ENCODE assay signal across 1 cellular context in the genomic region with DNA sequence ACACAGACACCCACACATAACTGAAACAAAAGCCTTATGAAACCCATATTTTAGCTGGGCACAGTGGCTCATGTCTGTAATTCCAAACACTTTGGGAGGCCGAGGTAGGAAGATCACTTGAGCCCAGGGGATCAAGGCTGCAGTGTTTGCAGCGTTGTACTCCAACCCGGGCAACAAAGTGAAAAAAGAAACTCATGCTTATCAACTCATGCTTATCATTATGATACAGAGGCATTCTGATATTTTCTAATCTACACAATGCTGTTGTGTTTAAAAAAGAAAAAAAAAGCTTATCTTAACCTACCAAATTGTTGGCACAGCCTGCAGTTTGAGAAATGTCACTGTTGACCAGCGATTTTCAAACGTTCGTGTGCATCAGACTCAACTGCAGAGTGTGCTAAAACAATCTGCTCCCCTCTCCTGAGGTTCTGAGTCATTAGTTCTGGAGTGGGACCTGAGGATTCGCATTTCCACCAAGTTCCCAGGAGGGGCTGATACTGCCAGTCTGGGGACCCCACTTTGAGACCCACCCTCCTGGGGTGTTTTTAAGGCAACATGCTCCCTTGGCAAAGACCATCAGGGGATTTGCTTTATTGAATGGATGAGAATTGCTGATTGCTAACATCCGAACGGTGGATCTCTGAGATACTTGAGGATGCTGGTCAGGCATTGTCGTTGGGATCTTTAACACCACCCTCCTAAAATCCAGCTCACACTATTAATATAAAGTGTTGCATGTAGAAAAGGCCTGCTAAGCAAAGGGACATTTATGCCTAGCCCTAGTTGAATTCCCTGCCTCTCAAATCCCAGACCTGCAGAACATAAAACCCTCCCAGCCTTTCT.
TF ChIP-seq lines count a peak whose summit lies in the region.

No MANE protein-coding gene starts in this region.

TF ChIP-seq in K562, 482 proteins besides CTCF, POLR2A, EP300 and RAD21 (continued from another document and continues in another):
- TF ChIP-seq, protein P1, sequence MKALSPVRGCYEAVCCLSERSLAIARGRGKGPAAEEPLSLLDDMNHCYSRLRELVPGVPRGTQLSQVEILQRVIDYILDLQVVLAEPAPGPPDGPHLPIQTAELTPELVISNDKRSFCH (CRISPR knock-in tag; IDR thresholded peaks at IDR 0.05): no peak
- TF ChIP-seq, protein P1 (tag; IDR thresholded peaks at IDR 0.05): peak; percentile 74
- TF ChIP-seq ZNF224 (CRISPR knock-in tag; IDR thresholded peaks at IDR 0.05): no peak
- TF ChIP-seq ZNF239 (CRISPR knock-in tag; IDR thresholded peaks at IDR 0.05): peak; percentile 48; the same call in 1 of the 2 replicates
- peak; percentile 97 for TF ChIP-seq TAL1 (IDR thresholded peaks at IDR 0.05)
- TF ChIP-seq SOX6 (IDR thresholded peaks at IDR 0.05): peak; percentile 99
- peak in 1 of 2 experiments; percentile 81; a peak in 1 of 4 replicates for TF ChIP-seq TBL1XR1 (IDR thresholded peaks at IDR 0.05; ENCODE audit: low read length in 2 of 2)
- TF ChIP-seq MAFK (IDR thresholded peaks at IDR 0.05; ENCODE audit: low read length): peak; percentile 14; the same call in 1 of the 2 replicates
- TF ChIP-seq, protein P2, sequence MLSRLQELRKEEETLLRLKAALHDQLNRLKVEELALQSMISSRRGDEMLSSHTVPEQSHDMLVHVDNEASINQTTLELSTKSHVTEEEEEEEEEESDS (CRISPR knock-in tag; IDR thresholded peaks at IDR 0.05): no peak
- TF ChIP-seq, protein P3, sequence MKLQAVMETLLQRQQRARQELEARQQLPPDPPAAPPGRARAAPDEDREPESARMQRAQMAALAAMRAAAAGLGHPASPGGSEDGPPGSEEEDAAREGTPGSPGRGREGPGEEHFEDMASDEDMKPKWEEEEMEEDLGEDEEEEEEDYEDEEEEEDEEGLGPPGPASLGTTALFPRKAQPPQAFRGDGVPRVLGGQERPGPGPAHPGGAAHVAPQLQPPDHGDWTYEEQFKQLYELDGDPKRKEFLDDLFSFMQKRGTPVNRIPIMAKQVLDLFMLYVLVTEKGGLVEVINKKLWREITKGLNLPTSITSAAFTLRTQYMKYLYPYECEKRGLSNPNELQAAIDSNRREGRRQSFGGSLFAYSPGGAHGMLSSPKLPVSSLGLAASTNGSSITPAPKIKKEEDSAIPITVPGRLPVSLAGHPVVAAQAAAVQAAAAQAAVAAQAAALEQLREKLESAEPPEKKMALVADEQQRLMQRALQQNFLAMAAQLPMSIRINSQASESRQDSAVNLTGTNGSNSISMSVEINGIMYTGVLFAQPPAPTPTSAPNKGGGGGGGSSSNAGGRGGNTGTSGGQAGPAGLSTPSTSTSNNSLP (IDR thresholded peaks at IDR 0.05; ENCODE audit: borderline replicate concordance, low read depth, low read length): 0 out of 2 replicates have a peak, but pooled peaks have one; percentile 53
- TF ChIP-seq, protein P4, sequence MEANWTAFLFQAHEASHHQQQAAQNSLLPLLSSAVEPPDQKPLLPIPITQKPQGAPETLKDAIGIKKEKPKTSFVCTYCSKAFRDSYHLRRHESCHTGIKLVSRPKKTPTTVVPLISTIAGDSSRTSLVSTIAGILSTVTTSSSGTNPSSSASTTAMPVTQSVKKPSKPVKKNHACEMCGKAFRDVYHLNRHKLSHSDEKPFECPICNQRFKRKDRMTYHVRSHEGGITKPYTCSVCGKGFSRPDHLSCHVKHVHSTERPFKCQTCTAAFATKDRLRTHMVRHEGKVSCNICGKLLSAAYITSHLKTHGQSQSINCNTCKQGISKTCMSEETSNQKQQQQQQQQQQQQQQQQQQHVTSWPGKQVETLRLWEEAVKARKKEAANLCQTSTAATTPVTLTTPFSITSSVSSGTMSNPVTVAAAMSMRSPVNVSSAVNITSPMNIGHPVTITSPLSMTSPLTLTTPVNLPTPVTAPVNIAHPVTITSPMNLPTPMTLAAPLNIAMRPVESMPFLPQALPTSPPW (CRISPR knock-in tag; IDR thresholded peaks at IDR 0.05): peak; percentile 52; the same call in 1 of the 2 replicates
- 0 out of 2 replicates have a peak, but pooled peaks have one; percentile 66 for TF ChIP-seq NCOA1 (IDR thresholded peaks at IDR 0.05; ENCODE audit: low read depth)
- TF ChIP-seq KLF1 (tag; IDR thresholded peaks at IDR 0.05): no peak
- TF ChIP-seq, protein P5, sequence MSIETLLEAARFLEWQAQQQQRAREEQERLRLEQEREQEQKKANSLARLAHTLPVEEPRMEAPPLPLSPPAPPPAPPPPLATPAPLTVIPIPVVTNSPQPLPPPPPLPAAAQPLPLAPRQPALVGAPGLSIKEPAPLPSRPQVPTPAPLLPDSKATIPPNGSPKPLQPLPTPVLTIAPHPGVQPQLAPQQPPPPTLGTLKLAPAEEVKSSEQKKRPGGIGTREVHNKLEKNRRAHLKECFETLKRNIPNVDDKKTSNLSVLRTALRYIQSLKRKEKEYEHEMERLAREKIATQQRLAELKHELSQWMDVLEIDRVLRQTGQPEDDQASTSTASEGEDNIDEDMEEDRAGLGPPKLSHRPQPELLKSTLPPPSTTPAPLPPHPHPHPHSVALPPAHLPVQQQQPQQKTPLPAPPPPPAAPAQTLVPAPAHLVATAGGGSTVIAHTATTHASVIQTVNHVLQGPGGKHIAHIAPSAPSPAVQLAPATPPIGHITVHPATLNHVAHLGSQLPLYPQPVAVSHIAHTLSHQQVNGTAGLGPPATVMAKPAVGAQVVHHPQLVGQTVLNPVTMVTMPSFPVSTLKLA (conservative IDR thresholded peaks at IDR 0.05): peak in 1 of 2 experiments; percentile 56; a peak in 2 of 4 replicates
- TF ChIP-seq TEAD1 (CRISPR knock-in tag; IDR thresholded peaks at IDR 0.05): peak in 1 of 2 experiments; percentile 86; a peak in 2 of 4 replicates
- TF ChIP-seq, protein P6, sequence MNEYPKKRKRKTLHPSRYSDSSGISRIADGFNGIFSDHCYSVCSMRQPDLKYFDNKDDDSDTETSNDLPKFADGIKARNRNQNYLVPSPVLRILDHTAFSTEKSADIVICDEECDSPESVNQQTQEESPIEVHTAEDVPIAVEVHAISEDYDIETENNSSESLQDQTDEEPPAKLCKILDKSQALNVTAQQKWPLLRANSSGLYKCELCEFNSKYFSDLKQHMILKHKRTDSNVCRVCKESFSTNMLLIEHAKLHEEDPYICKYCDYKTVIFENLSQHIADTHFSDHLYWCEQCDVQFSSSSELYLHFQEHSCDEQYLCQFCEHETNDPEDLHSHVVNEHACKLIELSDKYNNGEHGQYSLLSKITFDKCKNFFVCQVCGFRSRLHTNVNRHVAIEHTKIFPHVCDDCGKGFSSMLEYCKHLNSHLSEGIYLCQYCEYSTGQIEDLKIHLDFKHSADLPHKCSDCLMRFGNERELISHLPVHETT (CRISPR knock-in tag; conservative IDR thresholded peaks at IDR 0.05 in 1 of 2, IDR thresholded peaks at IDR 0.05 in 1 of 2): peak in 1 of 2 experiments; percentile 77; a peak in 1 of 4 replicates
- TF ChIP-seq KLF16 (IDR thresholded peaks at IDR 0.05): peak; percentile 92
- no peak for TF ChIP-seq ZNF146 (CRISPR knock-in tag; IDR thresholded peaks at IDR 0.05; ENCODE audit: unreplicated experiment)
- peak; percentile 95 for TF ChIP-seq TEAD4 (IDR thresholded peaks at IDR 0.05; ENCODE audit: low read length)
- TF ChIP-seq TEAD4 (CRISPR knock-in tag; IDR thresholded peaks at IDR 0.05; ENCODE audit: borderline replicate concordance): no peak
- TF ChIP-seq RAD51 (IDR thresholded peaks at IDR 0.05; ENCODE audit: borderline replicate concordance, low read depth): no peak
- TF ChIP-seq MTA2 (IDR thresholded peaks at IDR 0.05; ENCODE audit: low read depth): peak; percentile 96
- no peak for TF ChIP-seq BRD4 (IDR thresholded peaks at IDR 0.05)
- TF ChIP-seq PTBP1 (IDR thresholded peaks at IDR 0.05; ENCODE audit: low read depth, low read length): no peak
- no peak for TF ChIP-seq FOXJ3 (CRISPR knock-in tag; IDR thresholded peaks at IDR 0.05)
- TF ChIP-seq GATA2 (CRISPR knock-in tag; IDR thresholded peaks at IDR 0.05): peak; percentile 92
- TF ChIP-seq LEF1 (IDR thresholded peaks at IDR 0.05): peak; percentile 62; the same call in 1 of the 2 replicates
- TF ChIP-seq ZFPM2 (CRISPR knock-in tag; IDR thresholded peaks at IDR 0.05): no peak
- TF ChIP-seq FOSL1 (tag; conservative IDR thresholded peaks at IDR 0.05): peak; percentile 90
- peak; percentile 73; the same call in 1 of the 2 replicates for TF ChIP-seq BCL6 (CRISPR knock-in tag; IDR thresholded peaks at IDR 0.05)
- TF ChIP-seq PCBP1 (IDR thresholded peaks at IDR 0.05; ENCODE audit: low read depth, low read length, poor library complexity, severe bottlenecking): no peak
- peak; percentile 87 for TF ChIP-seq FOXJ2 (tag; IDR thresholded peaks at IDR 0.05)
- TF ChIP-seq, protein P7, sequence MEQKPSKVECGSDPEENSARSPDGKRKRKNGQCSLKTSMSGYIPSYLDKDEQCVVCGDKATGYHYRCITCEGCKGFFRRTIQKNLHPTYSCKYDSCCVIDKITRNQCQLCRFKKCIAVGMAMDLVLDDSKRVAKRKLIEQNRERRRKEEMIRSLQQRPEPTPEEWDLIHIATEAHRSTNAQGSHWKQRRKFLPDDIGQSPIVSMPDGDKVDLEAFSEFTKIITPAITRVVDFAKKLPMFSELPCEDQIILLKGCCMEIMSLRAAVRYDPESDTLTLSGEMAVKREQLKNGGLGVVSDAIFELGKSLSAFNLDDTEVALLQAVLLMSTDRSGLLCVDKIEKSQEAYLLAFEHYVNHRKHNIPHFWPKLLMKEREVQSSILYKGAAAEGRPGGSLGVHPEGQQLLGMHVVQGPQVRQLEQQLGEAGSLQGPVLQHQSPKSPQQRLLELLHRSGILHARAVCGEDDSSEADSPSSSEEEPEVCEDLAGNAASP (IDR thresholded peaks at IDR 0.05): no peak
- TF ChIP-seq, protein P8, sequence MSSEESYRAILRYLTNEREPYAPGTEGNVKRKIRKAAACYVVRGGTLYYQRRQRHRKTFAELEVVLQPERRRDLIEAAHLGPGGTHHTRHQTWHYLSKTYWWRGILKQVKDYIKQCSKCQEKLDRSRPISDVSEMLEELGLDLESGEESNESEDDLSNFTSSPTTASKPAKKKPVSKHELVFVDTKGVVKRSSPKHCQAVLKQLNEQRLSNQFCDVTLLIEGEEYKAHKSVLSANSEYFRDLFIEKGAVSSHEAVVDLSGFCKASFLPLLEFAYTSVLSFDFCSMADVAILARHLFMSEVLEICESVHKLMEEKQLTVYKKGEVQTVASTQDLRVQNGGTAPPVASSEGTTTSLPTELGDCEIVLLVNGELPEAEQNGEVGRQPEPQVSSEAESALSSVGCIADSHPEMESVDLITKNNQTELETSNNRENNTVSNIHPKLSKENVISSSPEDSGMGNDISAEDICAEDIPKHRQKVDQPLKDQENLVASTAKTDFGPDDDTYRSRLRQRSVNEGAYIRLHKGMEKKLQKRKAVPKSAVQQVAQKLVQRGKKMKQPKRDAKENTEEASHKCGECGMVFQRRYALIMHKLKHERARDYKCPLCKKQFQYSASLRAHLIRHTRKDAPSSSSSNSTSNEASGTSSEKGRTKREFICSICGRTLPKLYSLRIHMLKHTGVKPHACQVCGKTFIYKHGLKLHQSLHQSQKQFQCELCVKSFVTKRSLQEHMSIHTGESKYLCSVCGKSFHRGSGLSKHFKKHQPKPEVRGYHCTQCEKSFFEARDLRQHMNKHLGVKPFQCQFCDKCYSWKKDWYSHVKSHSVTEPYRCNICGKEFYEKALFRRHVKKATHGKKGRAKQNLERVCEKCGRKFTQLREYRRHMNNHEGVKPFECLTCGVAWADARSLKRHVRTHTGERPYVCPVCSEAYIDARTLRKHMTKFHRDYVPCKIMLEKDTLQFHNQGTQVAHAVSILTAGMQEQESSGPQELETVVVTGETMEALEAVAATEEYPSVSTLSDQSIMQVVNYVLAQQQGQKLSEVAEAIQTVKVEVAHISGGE (CRISPR knock-in tag; IDR thresholded peaks at IDR 0.05): peak in 1 of 3 experiments; percentile 87; a peak in 2 of 6 replicates
- TF ChIP-seq, protein P9, sequence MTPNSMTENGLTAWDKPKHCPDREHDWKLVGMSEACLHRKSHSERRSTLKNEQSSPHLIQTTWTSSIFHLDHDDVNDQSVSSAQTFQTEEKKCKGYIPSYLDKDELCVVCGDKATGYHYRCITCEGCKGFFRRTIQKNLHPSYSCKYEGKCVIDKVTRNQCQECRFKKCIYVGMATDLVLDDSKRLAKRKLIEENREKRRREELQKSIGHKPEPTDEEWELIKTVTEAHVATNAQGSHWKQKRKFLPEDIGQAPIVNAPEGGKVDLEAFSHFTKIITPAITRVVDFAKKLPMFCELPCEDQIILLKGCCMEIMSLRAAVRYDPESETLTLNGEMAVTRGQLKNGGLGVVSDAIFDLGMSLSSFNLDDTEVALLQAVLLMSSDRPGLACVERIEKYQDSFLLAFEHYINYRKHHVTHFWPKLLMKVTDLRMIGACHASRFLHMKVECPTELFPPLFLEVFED (CRISPR knock-in tag; conservative IDR thresholded peaks at IDR 0.05): no peak
- no peak for TF ChIP-seq ZNF282 (CRISPR knock-in tag; IDR thresholded peaks at IDR 0.05)
- TF ChIP-seq ZNF124 (CRISPR knock-in tag; IDR thresholded peaks at IDR 0.05): no peak
- no peak for TF ChIP-seq SNIP1 (IDR thresholded peaks at IDR 0.05; ENCODE audit: low read depth)
- TF ChIP-seq, protein P10, sequence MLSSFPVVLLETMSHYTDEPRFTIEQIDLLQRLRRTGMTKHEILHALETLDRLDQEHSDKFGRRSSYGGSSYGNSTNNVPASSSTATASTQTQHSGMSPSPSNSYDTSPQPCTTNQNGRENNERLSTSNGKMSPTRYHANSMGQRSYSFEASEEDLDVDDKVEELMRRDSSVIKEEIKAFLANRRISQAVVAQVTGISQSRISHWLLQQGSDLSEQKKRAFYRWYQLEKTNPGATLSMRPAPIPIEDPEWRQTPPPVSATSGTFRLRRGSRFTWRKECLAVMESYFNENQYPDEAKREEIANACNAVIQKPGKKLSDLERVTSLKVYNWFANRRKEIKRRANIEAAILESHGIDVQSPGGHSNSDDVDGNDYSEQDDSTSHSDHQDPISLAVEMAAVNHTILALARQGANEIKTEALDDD (IDR thresholded peaks at IDR 0.05): 0 out of 2 replicates have a peak, but pooled peaks have one; percentile 38
- peak; percentile 46; the same call in 1 of the 2 replicates for TF ChIP-seq MYBL2 (IDR thresholded peaks at IDR 0.05; ENCODE audit: low read depth)
- TF ChIP-seq MYBL2 (CRISPR knock-in tag; IDR thresholded peaks at IDR 0.05; ENCODE audit: borderline replicate concordance): no peak
- TF ChIP-seq, protein P11, sequence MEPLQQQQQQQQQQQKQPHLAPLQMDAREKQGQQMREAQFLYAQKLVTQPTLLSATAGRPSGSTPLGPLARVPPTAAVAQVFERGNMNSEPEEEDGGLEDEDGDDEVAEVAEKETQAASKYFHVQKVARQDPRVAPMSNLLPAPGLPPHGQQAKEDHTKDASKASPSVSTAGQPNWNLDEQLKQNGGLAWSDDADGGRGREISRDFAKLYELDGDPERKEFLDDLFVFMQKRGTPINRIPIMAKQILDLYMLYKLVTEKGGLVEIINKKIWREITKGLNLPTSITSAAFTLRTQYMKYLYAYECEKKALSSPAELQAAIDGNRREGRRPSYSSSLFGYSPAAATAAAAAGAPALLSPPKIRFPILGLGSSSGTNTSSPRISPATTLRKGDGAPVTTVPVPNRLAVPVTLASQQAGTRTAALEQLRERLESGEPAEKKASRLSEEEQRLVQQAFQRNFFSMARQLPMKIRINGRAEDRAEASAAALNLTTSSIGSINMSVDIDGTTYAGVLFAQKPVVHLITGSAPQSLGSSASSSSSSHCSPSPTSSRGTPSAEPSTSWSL (CRISPR knock-in tag; IDR thresholded peaks at IDR 0.05; ENCODE audit: borderline replicate concordance): no peak
- TF ChIP-seq MTA1 (IDR thresholded peaks at IDR 0.05; ENCODE audit: borderline replicate concordance): peak; percentile 75
- TF ChIP-seq CXXC5 (CRISPR knock-in tag; IDR thresholded peaks at IDR 0.05): peak; percentile 52
- TF ChIP-seq NR4A1 (CRISPR knock-in tag; IDR thresholded peaks at IDR 0.05): no peak
- TF ChIP-seq NR4A1 (tag; IDR thresholded peaks at IDR 0.05): peak; percentile 69
